In genomic region chrX:119698835-119699234, GRCh38 we compare ENCODE assay signal across 8 cellular contexts. TPM values are rescaled to one million over a fixed set of nuclear protein-coding genes. Genes with fewer than 3 reads are reported as not detected.
DNase-seq lines count a peak whose midpoint lies in the region; ATAC-seq and TF ChIP-seq lines count a peak whose summit lies in the region.

No MANE protein-coding gene starts in this region.

- no peak overlapping the region for H3K18ac ChIP-seq in mesenchymal stem cell (ENCODE audit: low read depth in 1 of 2, low read length in 2 of 2)

- H3K36me3 ChIP-seq in brain microvascular endothelial cell (replicated peaks), result no peaks in the 10 kb centered on the region
- H3K36me3 ChIP-seq in mesenchymal stem cell (ENCODE audit: control insufficient read depth in 1 of 2, insufficient read depth in 2 of 2, low read depth in 1 of 2, low read length in 2 of 2), result no peaks in the 10 kb centered on the region

- H3K27ac ChIP-seq in brain microvascular endothelial cell (no peak overlapping the region), mesenchymal stem cell (ENCODE audit: low read length, poor library complexity, severe bottlenecking) (no peak overlapping the region)

- H3K4me3 ChIP-seq in brain microvascular endothelial cell (ENCODE audit: low read depth, low read length) (no peak overlapping the region), mesenchymal stem cell (ENCODE audit: insufficient read depth in 1 of 2, low read depth in 1 of 2, low read length in 2 of 2) (no peak overlapping the region)

- H3K9me3 ChIP-seq in mesenchymal stem cell (ENCODE audit: control insufficient read depth, low read length), result no peaks in the 10 kb centered on the region

- peaks cover 2% of the 10 kb centered on the region for H3K27me3 Mint-ChIP-seq in activated T-helper 1 cell treated with anti-CD3 and anti-CD28 coated beads, Interleukin-12 subunit alpha, Interleukin-12 subunit beta, Interleukin-2, Interleukin-4 antibody, amounts not matched to agents 30 ng/mL and 10 ng/mL and 1 ng/mL, durations not matched to agents 14 hours and 24 hours and 36 hours (ENCODE audit: insufficient read depth)

- peaks cover 7% of the 10 kb centered on the region for H3K4me1 Mint-ChIP-seq in activated T-helper 1 cell treated with anti-CD3 and anti-CD28 coated beads, Interleukin-12 subunit alpha, Interleukin-12 subunit beta, Interleukin-2, Interleukin-4 antibody, amounts not matched to agents 30 ng/mL and 10 ng/mL and 1 ng/mL, durations not matched to agents 14 hours and 24 hours and 36 hours (ENCODE audit: low read depth)

- H3K27me3 ChIP-seq in brain microvascular endothelial cell (replicated peaks) (no peaks in the 10 kb centered on the region), mesenchymal stem cell (ENCODE audit: control insufficient read depth in 1 of 2, insufficient read depth in 1 of 2, low read length in 2 of 2) (peaks cover 0 to 13% of the 10 kb centered on the region in 2 experiments)

- no peak overlapping the region for H3K23ac ChIP-seq in mesenchymal stem cell (ENCODE audit: low read length in 2 of 2)

- in situ Hi-C loops in brain microvascular endothelial cell (cut with HindIII; ENCODE audit: low pct_ligation_motif_present, low sequenced_read_pairs), result no loop called here

- no peak overlapping the region for H2AFZ ChIP-seq in mesenchymal stem cell (ENCODE audit: low read depth, low read length)

- no peak overlapping the region for H3K27ac Mint-ChIP-seq in activated T-helper 1 cell treated with anti-CD3 and anti-CD28 coated beads, Interleukin-12 subunit alpha, Interleukin-12 subunit beta, Interleukin-2, Interleukin-4 antibody, amounts not matched to agents 30 ng/mL and 10 ng/mL and 1 ng/mL, durations not matched to agents 14 hours and 24 hours and 36 hours

- no peak overlapping the region for H3K4me3 Mint-ChIP-seq in activated T-helper 1 cell treated with anti-CD3 and anti-CD28 coated beads, Interleukin-12 subunit alpha, Interleukin-12 subunit beta, Interleukin-2, Interleukin-4 antibody, amounts not matched to agents 30 ng/mL and 10 ng/mL and 1 ng/mL, durations not matched to agents 14 hours and 24 hours and 36 hours

- intact Hi-C loops in activated T-helper 1 cell treated with anti-CD3 and anti-CD28 coated beads, Interleukin-12 subunit alpha, Interleukin-12 subunit beta, Interleukin-2, Interleukin-4 antibody, amounts not matched to agents 30 ng/mL and 10 ng/mL and 1 ng/mL, durations not matched to agents 14 hours and 24 hours and 36 hours (cut with micrococcal nuclease), result loop anchor here (1.0 kb wide), 1 partner anchor 31 kb away; no protein-coding TSS in a partner anchor

- no peak overlapping the region for H4K91ac ChIP-seq in mesenchymal stem cell (ENCODE audit: low read length)

- ATAC-seq in GM19351 (IDR thresholded peaks at IDR 0.05; ENCODE audit: unreplicated experiment) (peak; percentile 47), GM21515 (IDR thresholded peaks at IDR 0.05; ENCODE audit: unreplicated experiment) (no peak), GM18861 (IDR thresholded peaks at IDR 0.05; ENCODE audit: unreplicated experiment) (no peak)

- no peak overlapping the region for H2BK5ac ChIP-seq in mesenchymal stem cell (ENCODE audit: low read depth, low read length, poor library complexity, severe bottlenecking)

- no peak overlapping the region for H3K4me2 ChIP-seq in mesenchymal stem cell (ENCODE audit: low read length, poor library complexity, severe bottlenecking)

- no peak overlapping the region for H2BK15ac ChIP-seq in mesenchymal stem cell (ENCODE audit: low read depth, poor library complexity, severe bottlenecking)

- no peak overlapping the region for H2AK5ac ChIP-seq in mesenchymal stem cell (ENCODE audit: low read length, severe bottlenecking)

- no peak overlapping the region for H3K9ac ChIP-seq in mesenchymal stem cell (ENCODE audit: low read length)

- no peaks in the 10 kb centered on the region for H3K9me3 Mint-ChIP-seq in activated T-helper 1 cell treated with anti-CD3 and anti-CD28 coated beads, Interleukin-12 subunit alpha, Interleukin-12 subunit beta, Interleukin-2, Interleukin-4 antibody, amounts not matched to agents 30 ng/mL and 10 ng/mL and 1 ng/mL, durations not matched to agents 14 hours and 24 hours and 36 hours

- H3K14ac ChIP-seq in mesenchymal stem cell (ENCODE audit: low read length in 2 of 2), result no peak overlapping the region

- H2BK12ac ChIP-seq in mesenchymal stem cell (ENCODE audit: low read length in 2 of 2), result no peak overlapping the region

- DNase-seq in CD1c-positive myeloid dendritic cell (ENCODE audit: extremely low spot score), result peak; percentile 41
- DNase-seq in NCI-H446 treated with DMSO at 0.1 percent for 48 hours (lab: John Stamatoyannopoulos, UW), result peak; percentile 21
- DNase-seq in brain microvascular endothelial cell, result peak; percentile 40
- peak; percentile 65 for DNase-seq in mesenchymal stem cell
- DNase-seq in activated T-helper 1 cell treated with anti-CD3 and anti-CD28 coated beads, Interleukin-12 subunit alpha, Interleukin-12 subunit beta, Interleukin-2, Interleukin-4 antibody, amounts not matched to agents 30 ng/mL and 10 ng/mL and 1 ng/mL, durations not matched to agents 14 hours and 24 hours and 36 hours (ENCODE audit: low spot score), result no peak

- TF ChIP-seq CTCF in brain microvascular endothelial cell (IDR thresholded peaks at IDR 0.05; ENCODE audit: low read depth, low read length, missing control alignments), result peak; percentile 71

- H3K79me1 ChIP-seq in mesenchymal stem cell (replicated peaks; ENCODE audit: low read length, poor library complexity, severe bottlenecking), result no peaks in the 10 kb centered on the region

- no peak overlapping the region for H3K4ac ChIP-seq in mesenchymal stem cell (ENCODE audit: low read depth in 1 of 2, low read length in 2 of 2)

- peaks cover 2% of the 10 kb centered on the region for H3K4me1 ChIP-seq in mesenchymal stem cell (ENCODE audit: control insufficient read depth, insufficient read depth, low read depth, low read length)

- no peak overlapping the region for H4K8ac ChIP-seq in mesenchymal stem cell (ENCODE audit: low read length)

- H2BK120ac ChIP-seq in mesenchymal stem cell (ENCODE audit: low read depth, low read length), result no peak overlapping the region

- H3K36me3 Mint-ChIP-seq in activated T-helper 1 cell treated with anti-CD3 and anti-CD28 coated beads, Interleukin-12 subunit alpha, Interleukin-12 subunit beta, Interleukin-2, Interleukin-4 antibody, amounts not matched to agents 30 ng/mL and 10 ng/mL and 1 ng/mL, durations not matched to agents 14 hours and 24 hours and 36 hours (ENCODE audit: low read depth), result no peaks in the 10 kb centered on the region

RNA-seq across cellular contexts. Expression of gene SEPTIN6, which starts 5.9 kb away (rescaled TPM):
- polyA plus RNA-seq in mesenchymal stem cell (2013, experiment 1 of 2), result 63.7 TPM
- 65.3 TPM for polyA plus RNA-seq in mesenchymal stem cell (2013, experiment 2 of 2)
- 159 and 172 TPM in 2 replicates for total RNA-seq in activated T-helper 1 cell treated with anti-CD3 and anti-CD28 coated beads, Interleukin-12 subunit alpha, Interleukin-12 subunit beta, Interleukin-2, Interleukin-4 antibody, amounts not matched to agents 30 ng/mL and 10 ng/mL and 1 ng/mL, durations not matched to agents 14 hours and 24 hours and 36 hours

RNA-seq across cellular contexts. Expression of gene SOWAHD, which starts 59.6 kb away (rescaled TPM):
- 0.35 TPM for polyA plus RNA-seq in mesenchymal stem cell (2013, experiment 1 of 2)
- 0.29 TPM for polyA plus RNA-seq in mesenchymal stem cell (2013, experiment 2 of 2)
- total RNA-seq in activated T-helper 1 cell treated with anti-CD3 and anti-CD28 coated beads, Interleukin-12 subunit alpha, Interleukin-12 subunit beta, Interleukin-2, Interleukin-4 antibody, amounts not matched to agents 30 ng/mL and 10 ng/mL and 1 ng/mL, durations not matched to agents 14 hours and 24 hours and 36 hours, result 0.21 and 0.34 TPM in 2 replicates
